Comparison of ENCODE assay signal across 19 cellular contexts in genomic region chr12:62284749-62285148, GRCh38.
"Had no signal": no experiment of that assay in that cellular context is flagged by ENCODE, and none has a peak within 500 bp of the region (broad histone marks: within the 10 kb centered on the region; RNA-seq: fewer than 3 reads in every experiment).

No MANE protein-coding gene starts in this region.

- FAIRE-seq: endometrium, pancreas had no signal

- H3K9me3 ChIP-seq: pancreas, psoas muscle, upper lobe of right lung had no signal

- H3K4me3 ChIP-seq: heart right ventricle, pancreas, psoas muscle, right atrium auricular region, upper lobe of right lung had no signal

- H3K27ac Mint-ChIP-seq: activated CD4-positive, alpha-beta memory T cell treated with anti-CD3 and anti-CD28 coated beads, Interleukin-2, amount 10 ng/mL, durations not matched to agents 7 days and 5 days; activated T-helper 2 cell treated with anti-CD3 and anti-CD28 coated beads, Interferon-gamma antibody, Interleukin-2, Interleukin-4, amounts not matched to agents 10 μg/mL and 5 μg/mL and 100 μg/mL, durations not matched to agents 14 hours and 24 hours and 36 hours; nephron; T-helper 1 cell treated with Interleukin-12 subunit alpha and Interleukin-12 subunit beta and Interleukin-4 antibody, amounts not matched to agents 30 μg/mL and 1 μg/mL, for 36 hours; WTC11 had no signal

- H3K27me3 Mint-ChIP-seq: activated CD4-positive, alpha-beta memory T cell treated with anti-CD3 and anti-CD28 coated beads, Interleukin-2, amount 10 ng/mL, durations not matched to agents 7 days and 5 days; activated naive CD8-positive, alpha-beta T cell treated with anti-CD3 and anti-CD28 coated beads, Interleukin-2, amount 50 U/mL, for 24 hours; memory B cell had no signal

- ATAC-seq: activated naive CD8-positive, alpha-beta T cell treated with anti-CD3 and anti-CD28 coated beads, Interleukin-2, amount 50 U/mL, for 24 hours; heart right ventricle; left cardiac atrium; pancreas; psoas muscle; stimulated activated naive CD8-positive, alpha-beta T cell treated with anti-CD3 and anti-CD28 coated beads, Interleukin-15, Interleukin-2, amounts not matched to agents 100 U/mL and 50 U/mL, for 24 hours; upper lobe of right lung; WTC11 had no signal

- H3K27ac ChIP-seq: heart right ventricle, pancreas, psoas muscle, right atrium auricular region, upper lobe of right lung had no signal

- DNase-seq: activated CD4-positive, alpha-beta memory T cell treated with anti-CD3 and anti-CD28 coated beads, Interleukin-2, amount 10 ng/mL, durations not matched to agents 7 days and 5 days; activated naive CD4-positive, alpha-beta T cell treated with Interleukin-2 at 50 U/mL for 16 hours; activated naive CD8-positive, alpha-beta T cell treated with anti-CD3 and anti-CD28 coated beads, Interleukin-2, amount 50 U/mL, for 24 hours; heart right ventricle; islet precursor cell; left cardiac atrium; pancreas; psoas muscle; stimulated activated CD4-positive, alpha-beta T cell treated with anti-CD3 and anti-CD28 coated beads, Interleukin-4, amount 100 ng/mL, for 24 hours; stimulated activated naive CD8-positive, alpha-beta T cell treated with anti-CD3 and anti-CD28 coated beads, Interleukin-15, Interleukin-2, amounts not matched to agents 100 U/mL and 50 U/mL, for 24 hours; T1000; upper lobe of right lung had no signal

- H3K36me3 ChIP-seq: heart right ventricle, pancreas, right atrium auricular region, upper lobe of right lung had no signal

- H3K4me3 Mint-ChIP-seq: activated CD4-positive, alpha-beta memory T cell treated with anti-CD3 and anti-CD28 coated beads, Interleukin-2, amount 10 ng/mL, durations not matched to agents 7 days and 5 days; activated naive CD8-positive, alpha-beta T cell treated with anti-CD3 and anti-CD28 coated beads, Interleukin-2, amount 50 U/mL, for 24 hours; memory B cell; nephron; T-helper 1 cell treated with Interleukin-12 subunit alpha and Interleukin-12 subunit beta and Interleukin-4 antibody, amounts not matched to agents 30 μg/mL and 1 μg/mL, for 36 hours; WTC11 had no signal

- H3K27me3 ChIP-seq: heart right ventricle, pancreas, right atrium auricular region, upper lobe of right lung had no signal
